23 cellular contexts compared by ENCODE assay signal in the genomic region with DNA sequence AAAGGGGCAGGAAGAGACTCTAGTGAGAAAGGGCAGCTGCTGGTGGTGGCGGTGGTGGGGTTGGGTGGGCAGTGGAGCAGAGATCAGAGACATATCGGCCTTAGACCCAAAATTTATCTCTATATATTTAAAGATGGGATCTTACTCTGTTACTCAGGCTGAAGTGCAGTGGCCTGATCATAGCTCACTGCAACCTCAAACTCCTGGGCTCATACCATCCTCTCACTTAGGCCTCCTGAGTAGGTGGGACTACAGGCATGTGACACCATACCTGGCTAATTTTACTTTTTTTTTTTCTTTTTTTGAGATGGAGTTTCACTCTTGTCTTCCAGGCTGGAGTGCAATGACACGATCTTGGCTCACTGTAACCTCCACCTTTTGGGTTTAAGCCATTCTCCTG. TPM values are rescaled to one million over a fixed set of nuclear protein-coding genes. Genes with fewer than 3 reads are reported as not detected.
DNase-seq lines count a peak whose midpoint lies in the region; ATAC-seq and TF ChIP-seq lines count a peak whose summit lies in the region.
"Had no signal": no experiment of that assay in that cellular context is flagged by ENCODE, and none has a peak within 500 bp of the region (broad histone marks: within the 10 kb centered on the region; RNA-seq: fewer than 3 reads in every experiment).

No MANE protein-coding gene starts in this region.

- H3K4me1 Mint-ChIP-seq in activated CD8-positive, alpha-beta T cell treated with anti-CD3 and anti-CD28 coated beads for 36 hours (ENCODE audit: low read depth) = peaks cover 14% of the 10 kb centered on the region
- H3K4me1 Mint-ChIP-seq in activated CD8-positive, alpha-beta T cell treated with anti-CD3 and anti-CD28 coated beads, Interleukin-2, amount 10 ng/mL, durations not matched to agents 7 days and 5 days (ENCODE audit: low read depth) = peaks cover 15% of the 10 kb centered on the region
- peaks cover 30% of the 10 kb centered on the region for H3K4me1 Mint-ChIP-seq in stimulated activated effector memory CD8-positive, alpha-beta T cell treated with anti-CD3 and anti-CD28 coated beads, Interleukin-12 subunit alpha, Interleukin-12 subunit beta, amount 100 ng/mL, for 72 hours

- CTCF ChIA-PET in activated CD8-positive, alpha-beta T cell treated with anti-CD3 and anti-CD28 coated beads for 36 hours (lab: Charles Lee) = interaction anchor here (0.6 to 14.3 kb wide), 11 partner anchors 9 to 224 kb away, joined by 3 to 479 read pairs (median 4); a partner anchor contains a TSS
- CTCF ChIA-PET in activated CD8-positive, alpha-beta T cell treated with anti-CD3 and anti-CD28 coated beads, Interleukin-2, amount 10 ng/mL, durations not matched to agents 7 days and 5 days (lab: Charles Lee) = interaction anchor here (0.6 to 14.9 kb wide), 13 partner anchors 9 to 145 kb away, joined by 3 to 505 read pairs (median 5); a partner anchor contains a TSS

- peak overlapping the region; percentile 77 for H3K27ac ChIP-seq in foreskin keratinocyte

- peaks cover 13% of the 10 kb centered on the region for H3K4me1 ChIP-seq in foreskin keratinocyte
- H3K4me1 ChIP-seq: Caco-2 had no signal

- H3K36me3 Mint-ChIP-seq in activated CD8-positive, alpha-beta T cell treated with anti-CD3 and anti-CD28 coated beads for 36 hours (ENCODE audit: low read depth) = no peaks in the 10 kb centered on the region
- no peaks in the 10 kb centered on the region for H3K36me3 Mint-ChIP-seq in activated CD8-positive, alpha-beta T cell treated with anti-CD3 and anti-CD28 coated beads, Interleukin-2, amount 10 ng/mL, durations not matched to agents 7 days and 5 days (ENCODE audit: low read depth)
- H3K36me3 Mint-ChIP-seq in stimulated activated effector memory CD8-positive, alpha-beta T cell treated with anti-CD3 and anti-CD28 coated beads, Interleukin-12 subunit alpha, Interleukin-12 subunit beta, amount 100 ng/mL, for 72 hours = no peaks in the 10 kb centered on the region

- TF ChIP-seq CTCF in activated CD8-positive, alpha-beta T cell treated with anti-CD3 and anti-CD28 coated beads for 36 hours (IDR thresholded peaks at IDR 0.05) = no peak
- TF ChIP-seq CTCF in foreskin keratinocyte (conservative IDR thresholded peaks at IDR 0.05) = no peak

- no peak overlapping the region for H3K27ac Mint-ChIP-seq in activated CD8-positive, alpha-beta T cell treated with anti-CD3 and anti-CD28 coated beads for 36 hours
- H3K27ac Mint-ChIP-seq in activated CD8-positive, alpha-beta T cell treated with anti-CD3 and anti-CD28 coated beads, Interleukin-2, amount 10 ng/mL, durations not matched to agents 7 days and 5 days = no peak overlapping the region
- H3K27ac Mint-ChIP-seq in stimulated activated effector memory CD8-positive, alpha-beta T cell treated with anti-CD3 and anti-CD28 coated beads, Interleukin-12 subunit alpha, Interleukin-12 subunit beta, amount 100 ng/mL, for 72 hours = peak overlapping the region; percentile 81
- H3K27ac Mint-ChIP-seq: B cell had no signal

- intact Hi-C loops in activated CD8-positive, alpha-beta T cell treated with anti-CD3 and anti-CD28 coated beads for 36 hours (cut with micrococcal nuclease) = no loop called here

- no peak overlapping the region for H3K4me3 Mint-ChIP-seq in activated CD8-positive, alpha-beta T cell treated with anti-CD3 and anti-CD28 coated beads for 36 hours
- no peak overlapping the region for H3K4me3 Mint-ChIP-seq in activated CD8-positive, alpha-beta T cell treated with anti-CD3 and anti-CD28 coated beads, Interleukin-2, amount 10 ng/mL, durations not matched to agents 7 days and 5 days
- H3K4me3 Mint-ChIP-seq in stimulated activated effector memory CD8-positive, alpha-beta T cell treated with anti-CD3 and anti-CD28 coated beads, Interleukin-12 subunit alpha, Interleukin-12 subunit beta, amount 100 ng/mL, for 72 hours = no peak overlapping the region
- H3K4me3 Mint-ChIP-seq: B cell had no signal

- no peaks in the 10 kb centered on the region for H3K27me3 Mint-ChIP-seq in activated CD8-positive, alpha-beta T cell treated with anti-CD3 and anti-CD28 coated beads for 36 hours
- H3K27me3 Mint-ChIP-seq in activated CD8-positive, alpha-beta T cell treated with anti-CD3 and anti-CD28 coated beads, Interleukin-2, amount 10 ng/mL, durations not matched to agents 7 days and 5 days (ENCODE audit: low read depth) = peaks cover 11% of the 10 kb centered on the region

- ATAC-seq in activated CD8-positive, alpha-beta T cell treated with anti-CD3 and anti-CD28 coated beads for 36 hours = peak; percentile 31
- ATAC-seq in activated CD8-positive, alpha-beta T cell treated with anti-CD3 and anti-CD28 coated beads, Interleukin-2, amount 10 ng/mL, durations not matched to agents 7 days and 5 days = no peak
- ATAC-seq in GM21529 (IDR thresholded peaks at IDR 0.05; ENCODE audit: unreplicated experiment) (peak; percentile 19), foreskin keratinocyte (peak; percentile 36), HG03378 (IDR thresholded peaks at IDR 0.05; ENCODE audit: unreplicated experiment) (no peak)
- peak; percentile 70 for ATAC-seq in stimulated activated effector memory CD8-positive, alpha-beta T cell treated with anti-CD3 and anti-CD28 coated beads, Interleukin-12 subunit alpha, Interleukin-12 subunit beta, amount 100 ng/mL, for 72 hours
- ATAC-seq: HepG2 had no signal

- DNase-seq in activated CD8-positive, alpha-beta T cell treated with anti-CD3 and anti-CD28 coated beads for 36 hours = no peak
- no peak for DNase-seq in activated CD8-positive, alpha-beta T cell treated with anti-CD3 and anti-CD28 coated beads, Interleukin-2, amount 10 ng/mL, durations not matched to agents 7 days and 5 days
- DNase-seq in foreskin keratinocyte = no peak
- no peak for DNase-seq in stimulated activated effector memory CD8-positive, alpha-beta T cell treated with anti-CD3 and anti-CD28 coated beads, Interleukin-12 subunit alpha, Interleukin-12 subunit beta, amount 100 ng/mL, for 72 hours (ENCODE audit: low spot score in 2 of 2)
- no peak for DNase-seq in DMS53 (lab: John Stamatoyannopoulos, UW)
- DNase-seq: Caco-2, GDM1, KBM-7, MV-4-11, NCI-H1417, NCI-H187, NCI-H2107, NCI-H510A treated with DMSO at 0.1 percent for 48 hours, NCI-H774, OCI-M1, SHP77 treated with DMSO at 0.1 percent for 48 hours had no signal

- peaks cover 15% of the 10 kb centered on the region for H3K27me3 ChIP-seq in foreskin keratinocyte

- POLR2A ChIA-PET in activated CD8-positive, alpha-beta T cell treated with anti-CD3 and anti-CD28 coated beads for 36 hours (lab: Charles Lee) = interaction anchor here (0.7 to 2.1 kb wide), 5 partner anchors 17 to 86 kb away, joined by 3 to 10 read pairs (median 5); no protein-coding TSS in a partner anchor
- POLR2A ChIA-PET in activated CD8-positive, alpha-beta T cell treated with anti-CD3 and anti-CD28 coated beads, Interleukin-2, amount 10 ng/mL, durations not matched to agents 7 days and 5 days (lab: Charles Lee) = interaction anchor here (4.0 kb wide), 1 partner anchor 38 kb away, joined by 19 read pairs; no protein-coding TSS in a partner anchor

- no peaks in the 10 kb centered on the region for H3K9me3 Mint-ChIP-seq in activated CD8-positive, alpha-beta T cell treated with anti-CD3 and anti-CD28 coated beads for 36 hours
- H3K9me3 Mint-ChIP-seq in activated CD8-positive, alpha-beta T cell treated with anti-CD3 and anti-CD28 coated beads, Interleukin-2, amount 10 ng/mL, durations not matched to agents 7 days and 5 days (ENCODE audit: insufficient read depth) = no peaks in the 10 kb centered on the region
- no peaks in the 10 kb centered on the region for H3K9me3 Mint-ChIP-seq in stimulated activated effector memory CD8-positive, alpha-beta T cell treated with anti-CD3 and anti-CD28 coated beads, Interleukin-12 subunit alpha, Interleukin-12 subunit beta, amount 100 ng/mL, for 72 hours

RNA-seq across cellular contexts. Expression of a gene that starts 18.6 kb away (rescaled TPM):
- total RNA-seq in activated CD8-positive, alpha-beta T cell treated with anti-CD3 and anti-CD28 coated beads for 36 hours = 10 to 100 TPM; 35.2 to 36.6 TPM
- 10 to 100 TPM; 65.0 to 69.1 TPM for total RNA-seq in activated CD8-positive, alpha-beta T cell treated with anti-CD3 and anti-CD28 coated beads, Interleukin-2, amount 10 ng/mL, durations not matched to agents 7 days and 5 days
- total RNA-seq in foreskin keratinocyte = 111 and 175 TPM in 2 replicates
- 77.3 and 104 TPM in 2 replicates for polyA plus RNA-seq in foreskin keratinocyte

RNA-seq across cellular contexts. Expression of a gene that starts 35.7 kb away (rescaled TPM):
- total RNA-seq in activated CD8-positive, alpha-beta T cell treated with anti-CD3 and anti-CD28 coated beads for 36 hours = 1 to 10 TPM; 6.9 to 9.4 TPM
- 10 to 100 TPM; 11.8 to 12.7 TPM for total RNA-seq in activated CD8-positive, alpha-beta T cell treated with anti-CD3 and anti-CD28 coated beads, Interleukin-2, amount 10 ng/mL, durations not matched to agents 7 days and 5 days
- not detected in 2 replicates for total RNA-seq in foreskin keratinocyte
- polyA plus RNA-seq in foreskin keratinocyte = not detected in 2 replicates
- total RNA-seq: A172, Caco-2, Daoy, H4, HepG2 had no signal
- polyA plus RNA-seq: HepG2 had no signal

RNA-seq across cellular contexts. Expression of a gene that starts 53.2 kb away (rescaled TPM):
- total RNA-seq in activated CD8-positive, alpha-beta T cell treated with anti-CD3 and anti-CD28 coated beads for 36 hours = 1 to 10 TPM; 1.1 to 2.5 TPM
- under 1 TPM; 0.55 to 0.74 TPM for total RNA-seq in activated CD8-positive, alpha-beta T cell treated with anti-CD3 and anti-CD28 coated beads, Interleukin-2, amount 10 ng/mL, durations not matched to agents 7 days and 5 days
- 29.8 and 31.9 TPM in 2 replicates for total RNA-seq in foreskin keratinocyte
- 77.1 and 81.3 TPM in 2 replicates for polyA plus RNA-seq in foreskin keratinocyte

RNA-seq across cellular contexts. Expression of a gene that starts 59.9 kb away (rescaled TPM):
- 10 to 100 TPM; 87.6 to 92.9 TPM for total RNA-seq in activated CD8-positive, alpha-beta T cell treated with anti-CD3 and anti-CD28 coated beads for 36 hours
- 100 to 1,000 TPM; 141 to 143 TPM for total RNA-seq in activated CD8-positive, alpha-beta T cell treated with anti-CD3 and anti-CD28 coated beads, Interleukin-2, amount 10 ng/mL, durations not matched to agents 7 days and 5 days
- not detected in 2 replicates for total RNA-seq in foreskin keratinocyte
- polyA plus RNA-seq in foreskin keratinocyte = not detected in 2 replicates
- total RNA-seq: A172, Caco-2, HepG2 had no signal
- polyA plus RNA-seq: HepG2 had no signal

Comparison
In these comparisons a context has a peak if more than half of its experiments do, and no peak if none do; other contexts are left out.
1. ATAC-seq: peak in activated CD8-positive, alpha-beta T cell treated with anti-CD3 and anti-CD28 coated beads for 36 hours (single experiment), GM21529 (single experiment), foreskin keratinocyte (single experiment) and stimulated activated effector memory CD8-positive, alpha-beta T cell treated with anti-CD3 and anti-CD28 coated beads, Interleukin-12 subunit alpha, Interleukin-12 subunit beta, amount 100 ng/mL, for 72 hours (single experiment); none in activated CD8-positive, alpha-beta T cell treated with anti-CD3 and anti-CD28 coated beads, Interleukin-2, amount 10 ng/mL, durations not matched to agents 7 days and 5 days (single experiment) and HG03378 (single experiment).